In genomic region chr16:67279296-67280089, GRCh38 we compare ENCODE assay signal across 1 cellular context.
TF ChIP-seq lines count a peak whose summit lies in the region.

A gene with protein sequence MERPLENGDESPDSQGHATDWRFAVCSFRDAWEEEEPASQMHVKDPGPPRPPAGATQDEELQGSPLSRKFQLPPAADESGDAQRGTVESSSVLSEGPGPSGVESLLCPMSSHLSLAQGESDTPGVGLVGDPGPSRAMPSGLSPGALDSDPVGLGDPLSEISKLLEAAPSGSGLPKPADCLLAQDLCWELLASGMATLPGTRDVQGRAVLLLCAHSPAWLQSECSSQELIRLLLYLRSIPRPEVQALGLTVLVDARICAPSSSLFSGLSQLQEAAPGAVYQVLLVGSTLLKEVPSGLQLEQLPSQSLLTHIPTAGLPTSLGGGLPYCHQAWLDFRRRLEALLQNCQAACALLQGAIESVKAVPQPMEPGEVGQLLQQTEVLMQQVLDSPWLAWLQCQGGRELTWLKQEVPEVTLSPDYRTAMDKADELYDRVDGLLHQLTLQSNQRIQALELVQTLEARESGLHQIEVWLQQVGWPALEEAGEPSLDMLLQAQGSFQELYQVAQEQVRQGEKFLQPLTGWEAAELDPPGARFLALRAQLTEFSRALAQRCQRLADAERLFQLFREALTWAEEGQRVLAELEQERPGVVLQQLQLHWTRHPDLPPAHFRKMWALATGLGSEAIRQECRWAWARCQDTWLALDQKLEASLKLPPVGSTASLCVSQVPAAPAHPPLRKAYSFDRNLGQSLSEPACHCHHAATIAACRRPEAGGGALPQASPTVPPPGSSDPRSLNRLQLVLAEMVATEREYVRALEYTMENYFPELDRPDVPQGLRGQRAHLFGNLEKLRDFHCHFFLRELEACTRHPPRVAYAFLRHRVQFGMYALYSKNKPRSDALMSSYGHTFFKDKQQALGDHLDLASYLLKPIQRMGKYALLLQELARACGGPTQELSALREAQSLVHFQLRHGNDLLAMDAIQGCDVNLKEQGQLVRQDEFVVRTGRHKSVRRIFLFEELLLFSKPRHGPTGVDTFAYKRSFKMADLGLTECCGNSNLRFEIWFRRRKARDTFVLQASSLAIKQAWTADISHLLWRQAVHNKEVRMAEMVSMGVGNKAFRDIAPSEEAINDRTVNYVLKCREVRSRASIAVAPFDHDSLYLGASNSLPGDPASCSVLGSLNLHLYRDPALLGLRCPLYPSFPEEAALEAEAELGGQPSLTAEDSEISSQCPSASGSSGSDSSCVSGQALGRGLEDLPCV (plus strand): TSS chr16:67279532. CDS start chr16:67280045, 513 bp downstream.

TF ChIP-seq in K562, 482 proteins besides CTCF, POLR2A, EP300 and RAD21 (continued from another document):
- TF ChIP-seq, protein P1, sequence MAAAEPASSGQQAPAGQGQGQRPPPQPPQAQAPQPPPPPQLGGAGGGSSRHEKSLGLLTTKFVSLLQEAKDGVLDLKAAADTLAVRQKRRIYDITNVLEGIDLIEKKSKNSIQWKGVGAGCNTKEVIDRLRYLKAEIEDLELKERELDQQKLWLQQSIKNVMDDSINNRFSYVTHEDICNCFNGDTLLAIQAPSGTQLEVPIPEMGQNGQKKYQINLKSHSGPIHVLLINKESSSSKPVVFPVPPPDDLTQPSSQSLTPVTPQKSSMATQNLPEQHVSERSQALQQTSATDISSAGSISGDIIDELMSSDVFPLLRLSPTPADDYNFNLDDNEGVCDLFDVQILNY (CRISPR knock-in tag; IDR thresholded peaks at IDR 0.05) = no peak
- TF ChIP-seq CSDE1 (IDR thresholded peaks at IDR 0.05) (no peak), CHD4 (IDR thresholded peaks at IDR 0.05; ENCODE audit: insufficient read depth, insufficient replicate concordance, low read depth, low read length, poor library complexity, severe bottlenecking) (no peak), NEUROD1 (IDR thresholded peaks at IDR 0.05; ENCODE audit: borderline replicate concordance, low read depth, low read length, partially characterized antibody) (peak; percentile 39), NFE2L1 (tag; IDR thresholded peaks at IDR 0.05; ENCODE audit: borderline replicate concordance, low read depth) (no peak), BCL6 (CRISPR knock-in tag; IDR thresholded peaks at IDR 0.05) (no peak), ERF (CRISPR knock-in tag; IDR thresholded peaks at IDR 0.05) (peak; percentile 88; the same call in 1 of the 2 replicates), ZNF511 (CRISPR knock-in tag; IDR thresholded peaks at IDR 0.05) (no peak), FOXK1 (CRISPR knock-in tag; IDR thresholded peaks at IDR 0.05; ENCODE audit: borderline replicate concordance) (no peak; the same call in 1 of the 2 replicates), FIP1L1 (IDR thresholded peaks at IDR 0.05; ENCODE audit: low read depth, low read length, poor library complexity, severe bottlenecking) (peak; percentile 82), CBX1 (IDR thresholded peaks at IDR 0.05; ENCODE audit: low read depth) (peak; percentile 82; the same call in 1 of the 2 replicates), RBM25 (IDR thresholded peaks at IDR 0.05; ENCODE audit: low read depth, low read length, severe bottlenecking) (peak; percentile 74), PREB (CRISPR knock-in tag; IDR thresholded peaks at IDR 0.05) (no peak), BDP1 (IDR thresholded peaks at IDR 0.05; ENCODE audit: insufficient read depth, insufficient read length) (no peak), BHLHE40 (IDR thresholded peaks at IDR 0.05; ENCODE audit: low read length) (peak; percentile 86), ZNF274 (IDR thresholded peaks at IDR 0.05; ENCODE audit: borderline replicate concordance, low read depth, low read length) (no peak), ILK (tag; IDR thresholded peaks at IDR 0.05; ENCODE audit: borderline replicate concordance, low read depth) (no peak), SREBF1 (IDR thresholded peaks at IDR 0.05; ENCODE audit: borderline replicate concordance, low read depth, low read length) (no peak), JUN (IDR thresholded peaks at IDR 0.05; ENCODE audit: borderline replicate concordance, low read depth, low read length) (peak; percentile 17; the same call in 1 of the 2 replicates), JUN (CRISPR knock-in tag; IDR thresholded peaks at IDR 0.05; ENCODE audit: borderline replicate concordance) (no peak), TCF15 (CRISPR knock-in tag; IDR thresholded peaks at IDR 0.05) (no peak), HDAC6 (IDR thresholded peaks at IDR 0.05; ENCODE audit: low read depth, low read length) (no peak), ZKSCAN8 (CRISPR knock-in tag; IDR thresholded peaks at IDR 0.05) (no peak), ZNF165 (CRISPR knock-in tag; IDR thresholded peaks at IDR 0.05; ENCODE audit: borderline replicate concordance) (no peak), HOMEZ (CRISPR knock-in tag; IDR thresholded peaks at IDR 0.05) (peak; percentile 55; the same call in 1 of the 2 replicates), HES1 (IDR thresholded peaks at IDR 0.05; ENCODE audit: low read depth) (no peak), CCNT2 (IDR thresholded peaks at IDR 0.05; ENCODE audit: borderline replicate concordance, extremely low read depth, insufficient read length, low read depth, low read length) (peak; percentile 90), MXI1 (IDR thresholded peaks at IDR 0.05; ENCODE audit: low read depth, low read length) (no peak), IRF1 (CRISPR knock-in tag; IDR thresholded peaks at IDR 0.05; ENCODE audit: borderline replicate concordance) (no peak), EZH2 (IDR thresholded peaks at IDR 0.05; ENCODE audit: borderline replicate concordance, low read depth, low read length) (no peak), NCOA1 (IDR thresholded peaks at IDR 0.05; ENCODE audit: low read depth) (no peak), SMARCB1 (IDR thresholded peaks at IDR 0.05; ENCODE audit: insufficient read length, low read depth) (peak; percentile 71), MYC (IDR thresholded peaks at IDR 0.05; ENCODE audit: low read depth, low read length) (peak; percentile 81), MYC (CRISPR knock-in tag; IDR thresholded peaks at IDR 0.05; ENCODE audit: borderline replicate concordance, low read depth) (no peak), KDM2B (CRISPR knock-in tag; IDR thresholded peaks at IDR 0.05) (peak; percentile 47; the same call in 1 of the 2 replicates), CREM (IDR thresholded peaks at IDR 0.05; ENCODE audit: low read depth) (peak; percentile 76), ZNF644 (tag; IDR thresholded peaks at IDR 0.05; ENCODE audit: low read depth) (peak; percentile 69; the same call in 1 of the 2 replicates), ZFP30 (CRISPR knock-in tag; IDR thresholded peaks at IDR 0.05; ENCODE audit: borderline replicate concordance) (no peak)
- TF ChIP-seq, protein P2, sequence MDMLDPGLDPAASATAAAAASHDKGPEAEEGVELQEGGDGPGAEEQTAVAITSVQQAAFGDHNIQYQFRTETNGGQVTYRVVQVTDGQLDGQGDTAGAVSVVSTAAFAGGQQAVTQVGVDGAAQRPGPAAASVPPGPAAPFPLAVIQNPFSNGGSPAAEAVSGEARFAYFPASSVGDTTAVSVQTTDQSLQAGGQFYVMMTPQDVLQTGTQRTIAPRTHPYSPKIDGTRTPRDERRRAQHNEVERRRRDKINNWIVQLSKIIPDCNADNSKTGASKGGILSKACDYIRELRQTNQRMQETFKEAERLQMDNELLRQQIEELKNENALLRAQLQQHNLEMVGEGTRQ (CRISPR knock-in tag; IDR thresholded peaks at IDR 0.05) = peak; percentile 32; the same call in 1 of the 2 replicates
